ENCODE assay signal across 15 cellular contexts in genomic region chr12:121325922-121326396, GRCh38.
A peak's percentile ranks its signal among the peaks of the same experiment; 100 is the strongest.
DNase-seq lines count a peak whose midpoint lies in the region; ATAC-seq and TF ChIP-seq lines count a peak whose summit lies in the region.
"Had no signal": no experiment of that assay in that cellular context is flagged by ENCODE, and none has a peak within 500 bp of the region (broad histone marks: within the 10 kb centered on the region; RNA-seq: fewer than 3 reads in every experiment).

No MANE protein-coding gene starts in this region.

- H3K27ac ChIP-seq in epithelial cell of prostate: peak overlapping the region; percentile 32
- H3K27ac ChIP-seq: lower lobe of right lung, ovary had no signal

- ATAC-seq in stimulated activated naive CD8-positive, alpha-beta T cell treated with anti-CD3 and anti-CD28 coated beads, Interleukin-15, amount 100 ng/mL, for 72 hours: no peak
- ATAC-seq in stimulated activated naive CD8-positive, alpha-beta T cell treated with anti-CD3 and anti-CD28 coated beads, Interleukin-15, Interleukin-2, amounts not matched to agents 100 U/mL and 50 U/mL, for 24 hours: no peak
- no peak for ATAC-seq in GM18505 (IDR thresholded peaks at IDR 0.05; ENCODE audit: unreplicated experiment)
- ATAC-seq: lower lobe of right lung had no signal

- H3K27ac Mint-ChIP-seq in stimulated activated naive CD8-positive, alpha-beta T cell treated with anti-CD3 and anti-CD28 coated beads, Interleukin-15, amount 100 ng/mL, for 72 hours: peak overlapping the region; percentile 54 to 74

- no peak for TF ChIP-seq CTCF in GM13977 (IDR thresholded peaks at IDR 0.05; ENCODE audit: extremely low read depth, insufficient read depth, missing control alignments)

- no peaks in the 10 kb centered on the region for H3K9me3 Mint-ChIP-seq in stimulated activated naive CD8-positive, alpha-beta T cell treated with anti-CD3 and anti-CD28 coated beads, Interleukin-15, amount 100 ng/mL, for 72 hours

- no peak overlapping the region for H3K4me3 Mint-ChIP-seq in stimulated activated naive CD8-positive, alpha-beta T cell treated with anti-CD3 and anti-CD28 coated beads, Interleukin-15, amount 100 ng/mL, for 72 hours
- H3K4me3 Mint-ChIP-seq: activated naive CD8-positive, alpha-beta T cell had no signal

- DNase-seq in stimulated activated naive CD8-positive, alpha-beta T cell treated with anti-CD3 and anti-CD28 coated beads, Interleukin-15, amount 100 ng/mL, for 72 hours: no peak
- no peak for DNase-seq in stimulated activated naive CD8-positive, alpha-beta T cell treated with anti-CD3 and anti-CD28 coated beads, Interleukin-15, Interleukin-2, amounts not matched to agents 100 U/mL and 50 U/mL, for 24 hours
- DNase-seq in OCI-M1 (lab: John Stamatoyannopoulos, UW) (peak; percentile 62), epithelial cell of prostate (ENCODE audit: low read depth, low spot score) (no peak), midbrain (lab: John Stamatoyannopoulos, UW) (no peak), GM13977 (ENCODE audit: low spot score) (no peak), C1 segment of cervical spinal cord (lab: John Stamatoyannopoulos, UW) (no peak)
- DNase-seq: lower lobe of right lung; NCI-H1436 treated with DMSO at 0.1 percent for 48 hours; NCI-H226; NK-92 treated with Interleukin-12 subunit alpha and Interleukin-12 subunit beta, amount 100 ng/mL, for 24 hours; ovary; stimulated activated CD4-positive, alpha-beta T cell treated with anti-CD3 and anti-CD28 coated beads, Interleukin-1b, Interleukin-23, amount 100 ng/mL, for 48 hours had no signal

- no peaks in the 10 kb centered on the region for H3K27me3 Mint-ChIP-seq in stimulated activated naive CD8-positive, alpha-beta T cell treated with anti-CD3 and anti-CD28 coated beads, Interleukin-15, amount 100 ng/mL, for 72 hours
- H3K27me3 Mint-ChIP-seq: activated naive CD8-positive, alpha-beta T cell had no signal

- no peaks in the 10 kb centered on the region for H3K4me1 Mint-ChIP-seq in stimulated activated naive CD8-positive, alpha-beta T cell treated with anti-CD3 and anti-CD28 coated beads, Interleukin-15, amount 100 ng/mL, for 72 hours

- in situ Hi-C loops in GM13977 (cut with MboI; ENCODE audit: low pct_unique_long_range_greater_than_20kb, low sequenced_read_pairs, unreplicated experiment): loop anchor here (25.0 kb wide), 1 partner anchor 336 kb away; the partner anchor contains the start of gene MORN3

- no peak for TF ChIP-seq POLR2A in GM18505 (IDR thresholded peaks at IDR 0.05; ENCODE audit: borderline replicate concordance, extremely low read depth, insufficient read depth, insufficient read length)
